In the genomic region with DNA sequence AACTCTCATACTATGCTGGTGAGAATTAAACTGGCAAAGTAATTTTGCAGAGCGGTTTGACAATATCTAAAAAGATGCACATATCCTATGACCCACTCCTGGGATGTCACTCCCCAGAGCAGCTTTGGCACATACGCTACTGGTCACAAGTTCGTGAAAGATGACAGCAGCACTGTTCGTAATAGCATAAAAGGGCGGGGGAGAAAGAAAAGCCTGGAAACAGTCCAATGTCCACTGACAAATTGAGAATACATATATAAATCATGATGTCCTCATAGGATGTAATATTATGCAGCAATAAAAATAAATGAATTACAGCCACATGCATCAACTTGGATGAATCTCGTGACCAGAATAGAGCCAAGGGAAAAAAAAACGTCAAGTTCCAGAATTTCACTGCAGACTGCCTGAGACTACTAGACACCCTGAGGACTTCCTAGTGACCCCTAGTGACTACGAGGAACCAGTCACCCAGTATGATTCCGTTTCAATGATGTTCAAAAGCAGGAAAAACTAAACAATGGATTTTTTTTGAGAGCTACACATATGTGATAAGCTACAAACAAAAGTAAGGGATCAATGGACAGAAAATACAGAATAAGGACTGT, we compare ENCODE assay signal across 1 cellular context.
TF ChIP-seq lines count a peak whose summit lies in the region.

No MANE protein-coding gene starts in this region.

TF ChIP-seq in WTC11, 78 proteins besides CTCF, POLR2A, EP300 and RAD21 (continued from another document):
- TF ChIP-seq, protein P1, sequence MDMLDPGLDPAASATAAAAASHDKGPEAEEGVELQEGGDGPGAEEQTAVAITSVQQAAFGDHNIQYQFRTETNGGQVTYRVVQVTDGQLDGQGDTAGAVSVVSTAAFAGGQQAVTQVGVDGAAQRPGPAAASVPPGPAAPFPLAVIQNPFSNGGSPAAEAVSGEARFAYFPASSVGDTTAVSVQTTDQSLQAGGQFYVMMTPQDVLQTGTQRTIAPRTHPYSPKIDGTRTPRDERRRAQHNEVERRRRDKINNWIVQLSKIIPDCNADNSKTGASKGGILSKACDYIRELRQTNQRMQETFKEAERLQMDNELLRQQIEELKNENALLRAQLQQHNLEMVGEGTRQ (CRISPR knock-in tag; IDR thresholded peaks at IDR 0.05) = no peak
- TF ChIP-seq ZBTB43 (CRISPR knock-in tag; IDR thresholded peaks at IDR 0.05) (no peak), NR2C2 (CRISPR knock-in tag; IDR thresholded peaks at IDR 0.05) (no peak), RELA (CRISPR knock-in tag; IDR thresholded peaks at IDR 0.05; ENCODE audit: borderline replicate concordance) (no peak), ETV6 (CRISPR knock-in tag; IDR thresholded peaks at IDR 0.05) (no peak), PRRX2 (CRISPR knock-in tag; IDR thresholded peaks at IDR 0.05) (no peak), NFE2L1 (CRISPR knock-in tag; IDR thresholded peaks at IDR 0.05) (no peak), ELF4 (CRISPR knock-in tag; IDR thresholded peaks at IDR 0.05; ENCODE audit: low read depth) (no peak), NR1H2 (CRISPR knock-in tag; IDR thresholded peaks at IDR 0.05) (no peak)
- TF ChIP-seq, protein P2, sequence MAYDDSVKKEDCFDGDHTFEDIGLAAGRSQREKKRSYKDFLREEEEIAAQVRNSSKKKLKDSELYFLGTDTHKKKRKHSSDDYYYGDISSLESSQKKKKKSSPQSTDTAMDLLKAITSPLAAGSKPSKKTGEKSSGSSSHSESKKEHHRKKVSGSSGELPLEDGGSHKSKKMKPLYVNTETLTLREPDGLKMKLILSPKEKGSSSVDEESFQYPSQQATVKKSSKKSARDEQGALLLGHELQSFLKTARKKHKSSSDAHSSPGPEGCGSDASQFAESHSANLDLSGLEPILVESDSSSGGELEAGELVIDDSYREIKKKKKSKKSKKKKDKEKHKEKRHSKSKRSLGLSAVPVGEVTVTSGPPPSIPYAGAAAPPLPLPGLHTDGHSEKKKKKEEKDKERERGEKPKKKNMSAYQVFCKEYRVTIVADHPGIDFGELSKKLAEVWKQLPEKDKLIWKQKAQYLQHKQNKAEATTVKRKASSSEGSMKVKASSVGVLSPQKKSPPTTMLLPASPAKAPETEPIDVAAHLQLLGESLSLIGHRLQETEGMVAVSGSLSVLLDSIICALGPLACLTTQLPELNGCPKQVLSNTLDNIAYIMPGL (CRISPR knock-in tag; IDR thresholded peaks at IDR 0.05) = no peak
